1 cellular context compared by ENCODE assay signal in genomic region chr5:7816535-7816901, GRCh38.
TF ChIP-seq lines count a peak whose summit lies in the region.

No MANE protein-coding gene starts in this region.

TF ChIP-seq in GM12878, 131 proteins besides CTCF, POLR2A, EP300 and RAD21 (continued from another document):
- TF ChIP-seq, protein P1, sequence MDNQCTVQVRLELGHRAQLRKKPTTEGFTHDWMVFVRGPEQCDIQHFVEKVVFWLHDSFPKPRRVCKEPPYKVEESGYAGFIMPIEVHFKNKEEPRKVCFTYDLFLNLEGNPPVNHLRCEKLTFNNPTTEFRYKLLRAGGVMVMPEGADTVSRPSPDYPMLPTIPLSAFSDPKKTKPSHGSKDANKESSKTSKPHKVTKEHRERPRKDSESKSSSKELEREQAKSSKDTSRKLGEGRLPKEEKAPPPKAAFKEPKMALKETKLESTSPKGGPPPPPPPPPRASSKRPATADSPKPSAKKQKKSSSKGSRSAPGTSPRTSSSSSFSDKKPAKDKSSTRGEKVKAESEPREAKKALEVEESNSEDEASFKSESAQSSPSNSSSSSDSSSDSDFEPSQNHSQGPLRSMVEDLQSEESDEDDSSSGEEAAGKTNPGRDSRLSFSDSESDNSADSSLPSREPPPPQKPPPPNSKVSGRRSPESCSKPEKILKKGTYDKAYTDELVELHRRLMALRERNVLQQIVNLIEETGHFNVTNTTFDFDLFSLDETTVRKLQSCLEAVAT (IDR thresholded peaks at IDR 0.05): no peak
- TF ChIP-seq GATAD2B (conservative IDR thresholded peaks at IDR 0.05; ENCODE audit: low read depth): 0 out of 2 replicates have a peak, but pooled peaks have one; percentile 8
